10 cellular contexts compared by ENCODE assay signal in the genomic region with DNA sequence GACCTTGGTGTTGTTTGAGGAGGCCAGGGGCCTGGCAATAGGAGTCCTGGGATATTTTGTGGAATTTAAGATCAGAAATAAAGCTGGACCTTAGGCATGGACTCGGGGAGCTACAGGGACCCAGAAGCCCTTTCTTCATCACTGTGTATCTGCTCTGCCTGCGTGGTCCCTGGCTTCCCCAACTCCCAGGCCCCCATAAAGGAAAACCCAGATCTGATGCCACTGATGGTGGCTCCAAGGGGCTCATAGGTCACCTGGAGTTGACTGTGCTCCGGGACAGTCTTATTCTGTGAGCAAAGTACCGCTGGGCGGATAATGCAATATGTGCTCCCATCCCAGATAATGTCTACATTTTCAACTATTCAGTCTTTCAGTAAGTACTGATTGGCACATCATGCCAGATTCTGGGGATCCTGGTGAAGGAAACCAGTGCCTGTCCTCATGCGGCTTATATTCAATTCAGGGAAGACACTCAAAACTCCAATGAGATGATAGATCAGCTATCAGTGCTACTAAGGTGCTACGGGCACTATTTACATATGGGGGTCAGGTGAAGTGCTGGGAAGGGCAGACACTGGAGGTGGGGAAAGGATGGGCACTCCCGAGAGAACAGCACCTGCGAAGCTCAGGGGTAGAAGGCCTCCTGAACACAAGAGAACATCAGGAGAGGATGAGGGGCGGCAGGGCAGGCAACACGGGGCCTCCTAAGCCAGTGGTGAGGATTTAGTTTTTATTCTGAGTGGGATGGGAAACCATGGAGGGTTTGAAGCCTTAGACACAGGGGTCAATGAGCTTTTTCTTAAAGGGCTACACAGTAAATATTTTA. TPM values are rescaled to one million over a fixed set of nuclear protein-coding genes. Genes with fewer than 3 reads are reported as not detected.
DNase-seq lines count a peak whose midpoint lies in the region; ATAC-seq and TF ChIP-seq lines count a peak whose summit lies in the region.
"Had no signal": no experiment of that assay in that cellular context is flagged by ENCODE, and none has a peak within 500 bp of the region (broad histone marks: within the 10 kb centered on the region; RNA-seq: fewer than 3 reads in every experiment).

No MANE protein-coding gene starts in this region.

- H3K36me3 Mint-ChIP-seq in activated CD4-positive, alpha-beta memory T cell treated with anti-CD3 and anti-CD28 coated beads, Interleukin-2, amount 10 ng/mL, durations not matched to agents 7 days and 5 days (ENCODE audit: low read depth): peaks cover 9% of the 10 kb centered on the region

- intact Hi-C loops in heart right ventricle (cut with DNase I) (no loop called here), left cardiac atrium (cut with DNase I) (no loop called here)

- no peak for TF ChIP-seq POLR2A in upper lobe of left lung (IDR thresholded peaks at IDR 0.05)

- H3K4me1 ChIP-seq in heart right ventricle (peaks cover 11 to 83% (median 64%) of the 10 kb centered on the region in 9 donors), upper lobe of left lung (peaks cover 59 to 78% (median 71%) of the 10 kb centered on the region in 4 donors)

- H3K27ac ChIP-seq in heart right ventricle: peak overlapping the region in 8 of 10 donors; percentile 11 to 73 (median 63)
- H3K27ac ChIP-seq in caudate nucleus (ENCODE audit: low read depth, low read length): peak overlapping the region; percentile 93
- peak overlapping the region; percentile 44 to 60 (median 55) for H3K27ac ChIP-seq in upper lobe of left lung

- no peak for TF ChIP-seq EP300 in upper lobe of left lung (IDR thresholded peaks at IDR 0.05)

- ATAC-seq in heart right ventricle: no peak
- no peak for ATAC-seq in left cardiac atrium
- no peak for ATAC-seq in upper lobe of left lung (ENCODE audit: low FRiP score in 2 of 2)
- ATAC-seq in omental fat pad (ENCODE audit: low FRiP score): no peak
- ATAC-seq in HG03460 (IDR thresholded peaks at IDR 0.05; ENCODE audit: unreplicated experiment): no peak

- no peak overlapping the region for H3K4me3 Mint-ChIP-seq in activated CD4-positive, alpha-beta memory T cell treated with anti-CD3 and anti-CD28 coated beads, Interleukin-2, amount 10 ng/mL, durations not matched to agents 7 days and 5 days

- TF ChIP-seq CTCF in heart right ventricle (IDR thresholded peaks at IDR 0.05) (no peak), upper lobe of left lung (IDR thresholded peaks at IDR 0.05) (no peak), omental fat pad (IDR thresholded peaks at IDR 0.05) (no peak)

- H3K27me3 ChIP-seq in heart right ventricle (no peaks in the 10 kb centered on the region), upper lobe of left lung (no peaks in the 10 kb centered on the region)

- H3K4me1 Mint-ChIP-seq in activated CD4-positive, alpha-beta memory T cell treated with anti-CD3 and anti-CD28 coated beads, Interleukin-2, amount 10 ng/mL, durations not matched to agents 7 days and 5 days: peaks cover 52% of the 10 kb centered on the region

- no peaks in the 10 kb centered on the region for H3K27me3 Mint-ChIP-seq in activated CD4-positive, alpha-beta memory T cell treated with anti-CD3 and anti-CD28 coated beads, Interleukin-2, amount 10 ng/mL, durations not matched to agents 7 days and 5 days

- DNase-seq in heart right ventricle: no peak
- DNase-seq in left cardiac atrium: no peak
- no peak for DNase-seq in caudate nucleus (lab: John Stamatoyannopoulos, UW)
- peak; percentile 7 for DNase-seq in midbrain (lab: John Stamatoyannopoulos, UW)
- DNase-seq in upper lobe of left lung: no peak
- no peak for DNase-seq in omental fat pad (ENCODE audit: low spot score)
- DNase-seq in activated CD4-positive, alpha-beta memory T cell treated with anti-CD3 and anti-CD28 coated beads, Interleukin-2, amount 10 ng/mL, durations not matched to agents 7 days and 5 days: no peak
- DNase-seq: ACHN, Karpas-422 had no signal

- CTCF ChIA-PET in activated CD4-positive, alpha-beta memory T cell treated with anti-CD3 and anti-CD28 coated beads, Interleukin-2, amount 10 ng/mL, durations not matched to agents 7 days and 5 days (lab: Charles Lee): interaction anchor here (2.2 to 3.7 kb wide), 2 partner anchors 11 to 21 kb away, joined by 13 to 14 read pairs; no protein-coding TSS in a partner anchor

- H3K9me3 Mint-ChIP-seq in activated CD4-positive, alpha-beta memory T cell treated with anti-CD3 and anti-CD28 coated beads, Interleukin-2, amount 10 ng/mL, durations not matched to agents 7 days and 5 days: no peaks in the 10 kb centered on the region

- no peak overlapping the region for H3K4me3 ChIP-seq in heart right ventricle
- H3K4me3 ChIP-seq in upper lobe of left lung: no peak overlapping the region

- 90 to 94% methylated on average over 11 of the region's 11 CpGs for WGBS in heart right ventricle, 2 donors
- WGBS in upper lobe of left lung, 2 donors: 92 to 93% methylated on average over 10 to 11 of the region's 11 CpGs

- H3K27ac Mint-ChIP-seq in activated CD4-positive, alpha-beta memory T cell treated with anti-CD3 and anti-CD28 coated beads, Interleukin-2, amount 10 ng/mL, durations not matched to agents 7 days and 5 days: no peak overlapping the region

- POLR2A ChIA-PET in activated CD4-positive, alpha-beta memory T cell treated with anti-CD3 and anti-CD28 coated beads, Interleukin-2, amount 10 ng/mL, durations not matched to agents 7 days and 5 days (lab: Charles Lee): interaction anchor here (1.0 to 1.8 kb wide), 5 partner anchors 10 to 77 kb away, joined by 3 to 5 read pairs (median 3); partner anchors contain the start of gene ISCU

- H3K36me3 ChIP-seq in heart right ventricle (peaks cover 0 to 4% (median 0%) of the 10 kb centered on the region in 9 donors), upper lobe of left lung (no peaks in the 10 kb centered on the region)

- H3K9me3 ChIP-seq in heart right ventricle (no peaks in the 10 kb centered on the region), upper lobe of left lung (no peaks in the 10 kb centered on the region)

RNA-seq across cellular contexts. Expression of gene SELPLG, which starts 5.5 kb away (rescaled TPM):
- total RNA-seq in heart right ventricle: 10 to 100 TPM in 1 of 10 donors, 1 to 10 TPM in 9; 1.5 to 17.6 (median 2.4) TPM
- 1 to 10 TPM in 1 of 2 donors, under 1 TPM in 1; 0.88 to 3.9 TPM for polyA plus RNA-seq in heart right ventricle
- 10 to 100 TPM in 1 of 2 donors, 1 to 10 TPM in 1; 4.5 to 12.5 TPM for total RNA-seq in left cardiac atrium
- 10 to 100 TPM; 25.2 to 71.4 (median 42.5) TPM for total RNA-seq in upper lobe of left lung
- 10 to 100 TPM; 12.4 to 45.6 (median 18.3) TPM for total RNA-seq in omental fat pad
- total RNA-seq in activated CD4-positive, alpha-beta memory T cell treated with anti-CD3 and anti-CD28 coated beads, Interleukin-2, amount 10 ng/mL, durations not matched to agents 7 days and 5 days: 100 to 1,000 TPM; 289 to 301 TPM

RNA-seq across cellular contexts. Expression of gene TMEM119, which starts 41.3 kb away (rescaled TPM):
- 1 to 10 TPM in 8 of 10 donors, under 1 TPM in 2; 0.57 to 6.9 (median 2.0) TPM for total RNA-seq in heart right ventricle
- polyA plus RNA-seq in heart right ventricle: 1 to 10 TPM; 1.0 to 2.2 TPM
- total RNA-seq in left cardiac atrium: 1 to 10 TPM; 3.0 to 4.3 TPM
- total RNA-seq in upper lobe of left lung: 10 to 100 TPM in 5 of 6 donors, 1 to 10 TPM in 1; 1.5 to 50.7 (median 20.5) TPM
- total RNA-seq in omental fat pad: 10 to 100 TPM in 2 of 4 donors, 1 to 10 TPM in 2; 3.1 to 28.8 (median 8.8) TPM
- total RNA-seq in activated CD4-positive, alpha-beta memory T cell treated with anti-CD3 and anti-CD28 coated beads, Interleukin-2, amount 10 ng/mL, durations not matched to agents 7 days and 5 days: 1 to 10 TPM in 1 of 2 experiments, under 1 TPM in 1; 0.80 to 1.0 TPM

Comparison
In these comparisons a context has a peak if more than half of its experiments do, and no peak if none do; other contexts are left out.
1. RNA of gene SELPLG, which starts 5.5 kb away (total RNA-seq): 289 to 301 TPM in activated CD4-positive, alpha-beta memory T cell treated with anti-CD3 and anti-CD28 coated beads, Interleukin-2, amount 10 ng/mL, durations not matched to agents 7 days and 5 days; 25.2 to 71.4 TPM in upper lobe of left lung, 12.4 to 45.6 TPM in omental fat pad, 4.5 to 12.5 TPM in left cardiac atrium and 1.5 to 17.6 TPM in heart right ventricle; every median in the first group is over 4 times any median in the second.
2. Peak in every context shown above with its lines, with median percentiles within 50 percentile points of each other: H3K27ac ChIP-seq.